ENCODE assay signal across 8 cellular contexts in genomic region chr7:1123721-1124120, GRCh38. TPM values are rescaled to one million over a fixed set of nuclear protein-coding genes. Genes with fewer than 3 reads are reported as not detected.
DNase-seq lines count a peak whose midpoint lies in the region; ATAC-seq and TF ChIP-seq lines count a peak whose summit lies in the region.

No MANE protein-coding gene starts in this region.

- H3K4me3 Mint-ChIP-seq in activated T-cell treated with anti-CD3 and anti-CD28 coated beads, Interleukin-2, amount 50 U/mL, for 4 hours, result no peak overlapping the region

- H3K4me3 ChIP-seq in HFF-Myc (replicated peaks; ENCODE audit: low read depth, low read length), result no peak overlapping the region

- no peak for ATAC-seq in HG03439 (IDR thresholded peaks at IDR 0.05; ENCODE audit: unreplicated experiment)
- ATAC-seq in HG03354 (IDR thresholded peaks at IDR 0.05; ENCODE audit: poor library complexity, severe bottlenecking, unreplicated experiment), result no peak
- ATAC-seq in activated T-cell treated with anti-CD3 and anti-CD28 coated beads, Interleukin-2, amount 50 U/mL, for 4 hours, result no peak

- DNase-seq in HFF-Myc (ENCODE audit: extremely low read depth, low read depth) (no peak), dermis blood vessel endothelial cell (peak; percentile 93), kidney tubule cell (ENCODE audit: low spot score) (peak; percentile 87), smooth muscle cell of the brain vasculature (ENCODE audit: low read depth, low spot score) (peak; percentile 57), GDM1 (lab: John Stamatoyannopoulos, UW) (no peak)
- DNase-seq in activated T-cell treated with anti-CD3 and anti-CD28 coated beads, Interleukin-2, amount 50 U/mL, for 4 hours, result no peak

- H3K4me1 Mint-ChIP-seq in activated T-cell treated with anti-CD3 and anti-CD28 coated beads, Interleukin-2, amount 50 U/mL, for 4 hours (ENCODE audit: low read depth), result peaks cover 6% of the 10 kb centered on the region

- H3K9me3 Mint-ChIP-seq in activated T-cell treated with anti-CD3 and anti-CD28 coated beads, Interleukin-2, amount 50 U/mL, for 4 hours, result no peaks in the 10 kb centered on the region

- TF ChIP-seq CTCF in HFF-Myc (IDR thresholded peaks at IDR 0.05; ENCODE audit: low read depth, low read length, missing control alignments), result peak; percentile 42

- H3K36me3 Mint-ChIP-seq in activated T-cell treated with anti-CD3 and anti-CD28 coated beads, Interleukin-2, amount 50 U/mL, for 4 hours (ENCODE audit: insufficient read depth), result peaks cover 10% of the 10 kb centered on the region

- no peaks in the 10 kb centered on the region for H3K27me3 Mint-ChIP-seq in activated T-cell treated with anti-CD3 and anti-CD28 coated beads, Interleukin-2, amount 50 U/mL, for 4 hours (ENCODE audit: low read depth)

RNA-seq across cellular contexts. Expression of gene GPER1, which starts 35.8 kb away (rescaled TPM):
- total RNA-seq in dermis blood vessel endothelial cell, result 1.0 and 2.0 TPM in 2 replicates
- total RNA-seq in activated T-cell treated with anti-CD3 and anti-CD28 coated beads, Interleukin-2, amount 50 U/mL, for 4 hours, result under 1 TPM; 0.08 to 0.11 (median 0.08) TPM

RNA-seq across cellular contexts. Expression of gene ZFAND2A, which starts 36.3 kb away (rescaled TPM):
- total RNA-seq in dermis blood vessel endothelial cell, result 12.2 and 27.7 TPM in 2 replicates
- total RNA-seq in activated T-cell treated with anti-CD3 and anti-CD28 coated beads, Interleukin-2, amount 50 U/mL, for 4 hours, result 10 to 100 TPM; 19.3 to 25.0 (median 22.3) TPM

Comparison
In these comparisons a context has a peak if more than half of its experiments do, and no peak if none do; other contexts are left out.
1. DNase-seq: peak in dermis blood vessel endothelial cell (single experiment), kidney tubule cell (single experiment) and smooth muscle cell of the brain vasculature (single experiment); none in HFF-Myc (single experiment), GDM1 (single experiment) and activated T-cell treated with anti-CD3 and anti-CD28 coated beads, Interleukin-2, amount 50 U/mL, for 4 hours (single experiment).